26 cellular contexts compared by ENCODE assay signal in genomic region chr10:71045936-71046335, GRCh38.
"Had no signal": no experiment of that assay in that cellular context is flagged by ENCODE, and none has a peak within 500 bp of the region (broad histone marks: within the 10 kb centered on the region; RNA-seq: fewer than 3 reads in every experiment).

No MANE protein-coding gene starts in this region.

- H3K27me3 ChIP-seq: ascending aorta, body of pancreas, Peyer's patch had no signal

- DNase-seq: activated B cell treated with CpG ODN at 0.5 μM for 24 hours; activated CD4-positive, alpha-beta T cell treated with anti-CD3 and anti-CD28 coated beads for 1 hour; activated CD4-positive, alpha-beta T cell treated with anti-CD3 and anti-CD28 coated beads, Interleukin-2, amount 10 ng/mL, durations not matched to agents 24 days and 14 days; activated CD4-positive, alpha-beta T cell treated with anti-CD3 and anti-CD28 coated beads, Interleukin-2, amount 50 U/mL, for 48 hours; activated CD8-positive, alpha-beta memory T cell treated with anti-CD3 and anti-CD28 coated beads, Interleukin-2, amount 10 ng/mL, durations not matched to agents 7 days and 5 days; activated effector memory CD4-positive, alpha-beta T cell treated with Interleukin-2 at 50 U/mL for 16 hours; activated naive CD4-positive, alpha-beta T cell; activated T-cell treated with anti-CD3 and anti-CD28 coated beads, Interleukin-2, amount 50 U/mL, for 24 hours; amniotic stem cell; NCI-H1092; NCI-H2029; NCI-H2107; NCI-H2171 treated with DMSO at 0.1 percent for 48 hours; NCI-H345; NCI-H510A; Peyer's patch; SHP77; SW 1271 had no signal

- H3K27me3 Mint-ChIP-seq: activated CD4-positive, alpha-beta T cell treated with anti-CD3 and anti-CD28 coated beads, Interleukin-2, amount 10 ng/mL, durations not matched to agents 24 days and 14 days; activated CD8-positive, alpha-beta memory T cell treated with anti-CD3 and anti-CD28 coated beads, Interleukin-2, amount 10 ng/mL, durations not matched to agents 7 days and 5 days; activated naive CD4-positive, alpha-beta T cell treated with anti-CD3 and anti-CD28 coated beads, Interleukin-2, amount 50 U/mL, for 24 hours; activated T-cell treated with anti-CD3 and anti-CD28 coated beads, Interleukin-2, amount 50 U/mL, for 24 hours had no signal

- ATAC-seq: activated CD8-positive, alpha-beta memory T cell treated with anti-CD3 and anti-CD28 coated beads, Interleukin-2, amount 10 ng/mL, durations not matched to agents 7 days and 5 days; body of pancreas; SK-N-SH treated with all-trans-retinoic acid at 6 μM for 48 hours had no signal

- H3K4me1 Mint-ChIP-seq: activated B cell treated with CpG ODN at 0.5 μM for 24 hours; activated CD4-positive, alpha-beta T cell treated with anti-CD3 and anti-CD28 coated beads, Interleukin-2, amount 10 ng/mL, durations not matched to agents 24 days and 14 days; activated CD8-positive, alpha-beta memory T cell treated with anti-CD3 and anti-CD28 coated beads, Interleukin-2, amount 10 ng/mL, durations not matched to agents 7 days and 5 days; activated naive CD4-positive, alpha-beta T cell treated with anti-CD3 and anti-CD28 coated beads, Interleukin-2, amount 50 U/mL, for 24 hours had no signal

- H3K36me3 Mint-ChIP-seq: activated CD8-positive, alpha-beta memory T cell treated with anti-CD3 and anti-CD28 coated beads, Interleukin-2, amount 10 ng/mL, durations not matched to agents 7 days and 5 days; activated naive CD4-positive, alpha-beta T cell treated with anti-CD3 and anti-CD28 coated beads, Interleukin-2, amount 50 U/mL, for 24 hours had no signal

- H3K27ac ChIP-seq: ascending aorta, body of pancreas, KMS-11, Peyer's patch, RWPE1, SJSA1 had no signal

- H3K36me3 ChIP-seq: ascending aorta, Peyer's patch, SJSA1 had no signal

- H3K4me3 Mint-ChIP-seq: activated B cell treated with CpG ODN at 0.5 μM for 24 hours; activated CD4-positive, alpha-beta T cell treated with anti-CD3 and anti-CD28 coated beads, Interleukin-2, amount 10 ng/mL, durations not matched to agents 24 days and 14 days; activated CD8-positive, alpha-beta memory T cell treated with anti-CD3 and anti-CD28 coated beads, Interleukin-2, amount 10 ng/mL, durations not matched to agents 7 days and 5 days; activated naive CD4-positive, alpha-beta T cell treated with anti-CD3 and anti-CD28 coated beads, Interleukin-2, amount 50 U/mL, for 24 hours; activated T-cell treated with anti-CD3 and anti-CD28 coated beads, Interleukin-2, amount 50 U/mL, for 24 hours; activated T-helper 1 cell treated with anti-CD3 and anti-CD28 coated beads, Interleukin-12 subunit alpha, Interleukin-12 subunit beta, Interleukin-2, Interleukin-4 antibody, amounts not matched to agents 30 ng/mL and 10 ng/mL and 1 ng/mL, durations not matched to agents 14 hours and 24 hours and 36 hours had no signal

- H3K9me3 ChIP-seq: ascending aorta, body of pancreas, SJSA1 had no signal

- H3K4me3 ChIP-seq: ascending aorta, body of pancreas, Peyer's patch, SJSA1 had no signal

- H3K27ac Mint-ChIP-seq: activated B cell treated with CpG ODN at 0.5 μM for 24 hours; activated CD4-positive, alpha-beta T cell treated with anti-CD3 and anti-CD28 coated beads, Interleukin-2, amount 10 ng/mL, durations not matched to agents 24 days and 14 days; activated CD8-positive, alpha-beta memory T cell treated with anti-CD3 and anti-CD28 coated beads, Interleukin-2, amount 10 ng/mL, durations not matched to agents 7 days and 5 days; activated naive CD4-positive, alpha-beta T cell treated with anti-CD3 and anti-CD28 coated beads, Interleukin-2, amount 50 U/mL, for 24 hours; activated T-cell treated with anti-CD3 and anti-CD28 coated beads, Interleukin-2, amount 50 U/mL, for 24 hours; activated T-helper 1 cell treated with anti-CD3 and anti-CD28 coated beads, Interleukin-12 subunit alpha, Interleukin-12 subunit beta, Interleukin-2, Interleukin-4 antibody, amounts not matched to agents 30 ng/mL and 10 ng/mL and 1 ng/mL, durations not matched to agents 14 hours and 24 hours and 36 hours had no signal

- H3K9me3 Mint-ChIP-seq: activated B cell treated with CpG ODN at 0.5 μM for 24 hours; activated CD4-positive, alpha-beta T cell treated with anti-CD3 and anti-CD28 coated beads, Interleukin-2, amount 10 ng/mL, durations not matched to agents 24 days and 14 days; activated naive CD4-positive, alpha-beta T cell treated with anti-CD3 and anti-CD28 coated beads, Interleukin-2, amount 50 U/mL, for 24 hours; activated T-cell treated with anti-CD3 and anti-CD28 coated beads, Interleukin-2, amount 50 U/mL, for 24 hours; activated T-helper 1 cell treated with anti-CD3 and anti-CD28 coated beads, Interleukin-12 subunit alpha, Interleukin-12 subunit beta, Interleukin-2, Interleukin-4 antibody, amounts not matched to agents 30 ng/mL and 10 ng/mL and 1 ng/mL, durations not matched to agents 14 hours and 24 hours and 36 hours had no signal
